ENCODE assay signal across 2 cellular contexts in genomic region chr7:136189506-136189998, GRCh38.
TF ChIP-seq lines count a peak whose summit lies in the region.

No MANE protein-coding gene starts in this region.

TF ChIP-seq in IMR-90, 13 proteins besides CTCF, POLR2A, EP300 and RAD21:
- no peak for TF ChIP-seq MAZ (IDR thresholded peaks at IDR 0.05; ENCODE audit: borderline replicate concordance, low read depth, low read length)

TF ChIP-seq in K562, 482 proteins besides CTCF, POLR2A, EP300 and RAD21:
- TF ChIP-seq RBM34 (IDR thresholded peaks at IDR 0.05; ENCODE audit: borderline replicate concordance, insufficient read depth, low read length) (no peak), SNAPC5 (CRISPR knock-in tag; IDR thresholded peaks at IDR 0.05) (no peak), MAFK (IDR thresholded peaks at IDR 0.05; ENCODE audit: low read length) (no peak), HDAC6 (IDR thresholded peaks at IDR 0.05; ENCODE audit: low read depth, low read length) (no peak), C11orf30 (IDR thresholded peaks at IDR 0.05; ENCODE audit: low read depth) (no peak), EWSR1 (IDR thresholded peaks at IDR 0.05; ENCODE audit: borderline replicate concordance, low read depth, partially characterized antibody) (no peak), ZSCAN29 (IDR thresholded peaks at IDR 0.05) (no peak), GABPB1 (CRISPR knock-in tag; IDR thresholded peaks at IDR 0.05) (no peak), CREB5 (CRISPR knock-in tag; IDR thresholded peaks at IDR 0.05) (no peak), CHD7 (IDR thresholded peaks at IDR 0.05; ENCODE audit: low read depth, low read length) (no peak), SREBF1 (IDR thresholded peaks at IDR 0.05; ENCODE audit: borderline replicate concordance, low read depth, low read length) (no peak), CTBP1 (IDR thresholded peaks at IDR 0.05; ENCODE audit: borderline replicate concordance) (no peak)
- TF ChIP-seq, protein P1, sequence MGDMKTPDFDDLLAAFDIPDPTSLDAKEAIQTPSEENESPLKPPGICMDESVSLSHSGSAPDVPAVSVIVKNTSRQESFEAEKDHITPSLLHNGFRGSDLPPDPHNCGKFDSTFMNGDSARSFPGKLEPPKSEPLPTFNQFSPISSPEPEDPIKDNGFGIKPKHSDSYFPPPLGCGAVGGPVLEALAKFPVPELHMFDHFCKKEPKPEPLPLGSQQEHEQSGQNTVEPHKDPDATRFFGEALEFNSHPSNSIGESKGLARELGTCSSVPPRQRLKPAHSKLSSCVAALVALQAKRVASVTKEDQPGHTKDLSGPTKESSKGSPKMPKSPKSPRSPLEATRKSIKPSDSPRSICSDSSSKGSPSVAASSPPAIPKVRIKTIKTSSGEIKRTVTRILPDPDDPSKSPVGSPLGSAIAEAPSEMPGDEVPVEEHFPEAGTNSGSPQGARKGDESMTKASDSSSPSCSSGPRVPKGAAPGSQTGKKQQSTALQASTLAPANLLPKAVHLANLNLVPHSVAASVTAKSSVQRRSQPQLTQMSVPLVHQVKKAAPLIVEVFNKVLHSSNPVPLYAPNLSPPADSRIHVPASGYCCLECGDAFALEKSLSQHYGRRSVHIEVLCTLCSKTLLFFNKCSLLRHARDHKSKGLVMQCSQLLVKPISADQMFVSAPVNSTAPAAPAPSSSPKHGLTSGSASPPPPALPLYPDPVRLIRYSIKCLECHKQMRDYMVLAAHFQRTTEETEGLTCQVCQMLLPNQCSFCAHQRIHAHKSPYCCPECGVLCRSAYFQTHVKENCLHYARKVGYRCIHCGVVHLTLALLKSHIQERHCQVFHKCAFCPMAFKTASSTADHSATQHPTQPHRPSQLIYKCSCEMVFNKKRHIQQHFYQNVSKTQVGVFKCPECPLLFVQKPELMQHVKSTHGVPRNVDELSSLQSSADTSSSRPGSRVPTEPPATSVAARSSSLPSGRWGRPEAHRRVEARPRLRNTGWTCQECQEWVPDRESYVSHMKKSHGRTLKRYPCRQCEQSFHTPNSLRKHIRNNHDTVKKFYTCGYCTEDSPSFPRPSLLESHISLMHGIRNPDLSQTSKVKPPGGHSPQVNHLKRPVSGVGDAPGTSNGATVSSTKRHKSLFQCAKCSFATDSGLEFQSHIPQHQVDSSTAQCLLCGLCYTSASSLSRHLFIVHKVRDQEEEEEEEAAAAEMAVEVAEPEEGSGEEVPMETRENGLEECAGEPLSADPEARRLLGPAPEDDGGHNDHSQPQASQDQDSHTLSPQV (IDR thresholded peaks at IDR 0.05) = no peak
- TF ChIP-seq, protein P2, sequence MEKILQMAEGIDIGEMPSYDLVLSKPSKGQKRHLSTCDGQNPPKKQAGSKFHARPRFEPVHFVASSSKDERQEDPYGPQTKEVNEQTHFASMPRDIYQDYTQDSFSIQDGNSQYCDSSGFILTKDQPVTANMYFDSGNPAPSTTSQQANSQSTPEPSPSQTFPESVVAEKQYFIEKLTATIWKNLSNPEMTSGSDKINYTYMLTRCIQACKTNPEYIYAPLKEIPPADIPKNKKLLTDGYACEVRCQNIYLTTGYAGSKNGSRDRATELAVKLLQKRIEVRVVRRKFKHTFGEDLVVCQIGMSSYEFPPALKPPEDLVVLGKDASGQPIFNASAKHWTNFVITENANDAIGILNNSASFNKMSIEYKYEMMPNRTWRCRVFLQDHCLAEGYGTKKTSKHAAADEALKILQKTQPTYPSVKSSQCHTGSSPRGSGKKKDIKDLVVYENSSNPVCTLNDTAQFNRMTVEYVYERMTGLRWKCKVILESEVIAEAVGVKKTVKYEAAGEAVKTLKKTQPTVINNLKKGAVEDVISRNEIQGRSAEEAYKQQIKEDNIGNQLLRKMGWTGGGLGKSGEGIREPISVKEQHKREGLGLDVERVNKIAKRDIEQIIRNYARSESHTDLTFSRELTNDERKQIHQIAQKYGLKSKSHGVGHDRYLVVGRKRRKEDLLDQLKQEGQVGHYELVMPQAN (IDR thresholded peaks at IDR 0.05; ENCODE audit: borderline replicate concordance) = no peak
